24 cellular contexts compared by ENCODE assay signal in the genomic region with DNA sequence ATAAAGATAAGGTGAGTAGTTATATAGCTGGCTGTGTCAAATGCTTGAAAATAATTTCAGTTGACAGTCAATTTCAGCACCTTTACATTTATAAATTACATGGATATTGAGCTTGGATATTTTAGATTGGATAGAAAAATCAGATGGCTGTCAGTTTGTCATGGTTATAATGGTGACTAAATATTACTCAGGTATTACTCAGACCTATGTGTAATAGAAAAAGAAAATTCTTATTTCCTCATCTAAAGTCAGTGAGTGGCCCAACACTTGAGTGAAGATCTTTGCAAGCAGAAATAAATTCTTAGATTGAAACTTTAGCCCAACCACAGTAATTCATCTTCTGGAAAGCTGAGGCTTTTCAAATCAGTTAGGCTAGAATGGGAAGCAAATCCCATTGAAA.
DNase-seq lines count a peak whose midpoint lies in the region; ATAC-seq and TF ChIP-seq lines count a peak whose summit lies in the region.
"Had no signal": no experiment of that assay in that cellular context is flagged by ENCODE, and none has a peak within 500 bp of the region (broad histone marks: within the 10 kb centered on the region; RNA-seq: fewer than 3 reads in every experiment).

No MANE protein-coding gene starts in this region.

- no peak overlapping the region for H2BK120ac ChIP-seq in mesenchymal stem cell (ENCODE audit: low read depth, low read length)

- H2BK15ac ChIP-seq in mesenchymal stem cell (ENCODE audit: low read depth, poor library complexity, severe bottlenecking), result no peak overlapping the region

- H3K27me3 ChIP-seq in mesenchymal stem cell (ENCODE audit: control insufficient read depth in 1 of 2, insufficient read depth in 1 of 2, low read length in 2 of 2), result no peaks in the 10 kb centered on the region
- H3K27me3 ChIP-seq: gastroesophageal sphincter had no signal

- no peak overlapping the region for H2BK12ac ChIP-seq in mesenchymal stem cell (ENCODE audit: low read length in 2 of 2)

- no peak overlapping the region for H2AFZ ChIP-seq in mesenchymal stem cell (ENCODE audit: low read depth, low read length)

- no peak overlapping the region for H3K14ac ChIP-seq in mesenchymal stem cell (ENCODE audit: low read length in 2 of 2)

- no peak for ATAC-seq in GM19455 (IDR thresholded peaks at IDR 0.05; ENCODE audit: unreplicated experiment)
- ATAC-seq: gastroesophageal sphincter, K562, psoas muscle, T-cell had no signal

- H3K9ac ChIP-seq in mesenchymal stem cell (ENCODE audit: low read length), result peak overlapping the region; percentile 10

- H3K4ac ChIP-seq in mesenchymal stem cell (ENCODE audit: low read depth in 1 of 2, low read length in 2 of 2), result no peak overlapping the region

- H3K9me3 ChIP-seq in mesenchymal stem cell (ENCODE audit: control insufficient read depth, low read length), result no peaks in the 10 kb centered on the region
- H3K9me3 ChIP-seq: gastroesophageal sphincter, psoas muscle had no signal

- no peak for TF ChIP-seq CTCF in epithelial cell of esophagus (IDR thresholded peaks at IDR 0.05; ENCODE audit: insufficient read depth, low read depth, low read length, missing control alignments)

- H4K8ac ChIP-seq in mesenchymal stem cell (ENCODE audit: low read length), result no peak overlapping the region

- no peak overlapping the region for H3K23ac ChIP-seq in mesenchymal stem cell (ENCODE audit: low read length in 2 of 2)

- no peak overlapping the region for H3K18ac ChIP-seq in mesenchymal stem cell (ENCODE audit: low read depth in 1 of 2, low read length in 2 of 2)

- no peak overlapping the region for H3K27ac ChIP-seq in mesenchymal stem cell (ENCODE audit: low read length, poor library complexity, severe bottlenecking)
- H3K27ac ChIP-seq: gastroesophageal sphincter, psoas muscle had no signal

- H2BK5ac ChIP-seq in mesenchymal stem cell (ENCODE audit: low read depth, low read length, poor library complexity, severe bottlenecking), result no peak overlapping the region

- H3K36me3 ChIP-seq in mesenchymal stem cell (ENCODE audit: control insufficient read depth in 1 of 2, insufficient read depth in 2 of 2, low read depth in 1 of 2, low read length in 2 of 2), result peaks cover 0 to 70% of the 10 kb centered on the region in 2 experiments
- H3K36me3 ChIP-seq: gastroesophageal sphincter had no signal

- no peaks in the 10 kb centered on the region for H3K4me1 ChIP-seq in mesenchymal stem cell (ENCODE audit: control insufficient read depth, insufficient read depth, low read depth, low read length)
- H3K4me1 ChIP-seq: gastroesophageal sphincter, psoas muscle had no signal

- no peak overlapping the region for H2AK5ac ChIP-seq in mesenchymal stem cell (ENCODE audit: low read length, severe bottlenecking)

- H4K91ac ChIP-seq in mesenchymal stem cell (ENCODE audit: low read length), result no peak overlapping the region

- DNase-seq in ELR (ENCODE audit: low read depth) (peak; percentile 87), NCI-H226 (peak; percentile 50), epithelial cell of esophagus (ENCODE audit: low read depth) (peak; percentile 75), mesenchymal stem cell (no peak), NCI-H748 treated with DMSO at 0.1 percent for 48 hours (lab: John Stamatoyannopoulos, UW) (no peak), foreskin melanocyte (no peak), NCI-H1417 treated with DMSO at 0.1 percent for 48 hours (lab: John Stamatoyannopoulos, UW) (no peak)
- DNase-seq: activated CD4-positive, CD25-positive, alpha-beta regulatory T cell treated with anti-CD3 and anti-CD28 coated beads, Interleukin-2, amount 50 U/mL, for 72 hours; activated naive CD4-positive, alpha-beta T cell treated with anti-CD3 and anti-CD28 coated beads for 36 hours; activated T-cell treated with anti-CD3 and anti-CD28 coated beads, Interleukin-2, amount 50 U/mL, for 48 hours; AML-193; amygdala; caudate nucleus; NCI-H187 treated with DMSO at 0.1 percent for 48 hours; NCI-H2227 treated with DMSO at 0.1 percent for 48 hours; NCI-H774; psoas muscle; SHP77 treated with DMSO at 0.1 percent for 48 hours; small intestine; stimulated activated naive CD4-positive, alpha-beta T cell; T-cell had no signal

- H3K4me3 ChIP-seq in epithelial cell of esophagus (ENCODE audit: low read length), result no peak overlapping the region
- no peak overlapping the region for H3K4me3 ChIP-seq in mesenchymal stem cell (ENCODE audit: insufficient read depth in 1 of 2, low read depth in 1 of 2, low read length in 2 of 2)
- H3K4me3 ChIP-seq: gastroesophageal sphincter, K562, psoas muscle had no signal

- no peak overlapping the region for H3K4me2 ChIP-seq in mesenchymal stem cell (ENCODE audit: low read length, poor library complexity, severe bottlenecking)

- no peaks in the 10 kb centered on the region for H3K79me1 ChIP-seq in mesenchymal stem cell (replicated peaks; ENCODE audit: low read length, poor library complexity, severe bottlenecking)

Comparison
In these comparisons a context has a peak if more than half of its experiments do, and no peak if none do; other contexts are left out.
1. DNase-seq: peak in ELR (single experiment), NCI-H226 (single experiment) and epithelial cell of esophagus (single experiment); none in mesenchymal stem cell (single experiment), NCI-H748 treated with DMSO at 0.1 percent for 48 hours (single experiment), foreskin melanocyte (single experiment) and NCI-H1417 treated with DMSO at 0.1 percent for 48 hours (single experiment).